16 cellular contexts compared by ENCODE assay signal in genomic region chr15:35442734-35443133, GRCh38.
DNase-seq lines count a peak whose midpoint lies in the region; ATAC-seq and TF ChIP-seq lines count a peak whose summit lies in the region.
"Had no signal": no experiment of that assay in that cellular context is flagged by ENCODE, and none has a peak within 500 bp of the region (broad histone marks: within the 10 kb centered on the region; RNA-seq: fewer than 3 reads in every experiment).

No MANE protein-coding gene starts in this region.

- no peak for DNase-seq in IMR-90
- peak; percentile 39 for DNase-seq in adipocyte (ENCODE audit: low read depth)
- DNase-seq in mesothelial cell of epicardium (ENCODE audit: low spot score in 2 of 2, unreplicated experiment in 2 of 2): no peak
- no peak for DNase-seq in ureter (ENCODE audit: low spot score)
- no peak for DNase-seq in RKO (ENCODE audit: low spot score)
- DNase-seq in NCI-H526 (lab: John Stamatoyannopoulos, UW): no peak
- no peak for DNase-seq in putamen (ENCODE audit: low spot score)
- DNase-seq: Calu3, DMS153, DND-41, Karpas-422, NCI-H2029 treated with DMSO at 0.1 percent for 48 hours, NCI-H2227 treated with DMSO at 0.1 percent for 48 hours, NCI-H69, SHP77 had no signal

- no peak overlapping the region for H3K18ac ChIP-seq in IMR-90 (ENCODE audit: low read depth, low read length)

- H3K27me3 ChIP-seq in IMR-90 (ENCODE audit: control insufficient read depth, insufficient read depth, low read length): no peaks in the 10 kb centered on the region
- no peaks in the 10 kb centered on the region for H3K27me3 ChIP-seq in adipocyte (replicated peaks; ENCODE audit: control insufficient read depth, insufficient read depth, low read length)

- no peak overlapping the region for H3K56ac ChIP-seq in IMR-90 (ENCODE audit: extremely low read depth, insufficient read depth, low read length)

- no peak overlapping the region for H2BK20ac ChIP-seq in IMR-90 (ENCODE audit: low read depth, low read length)

- peaks cover 30% of the 10 kb centered on the region for H3K36me3 Mint-ChIP-seq in mesothelial cell of epicardium

- H3K4me2 ChIP-seq in IMR-90 (ENCODE audit: low read depth, low read length): no peak overlapping the region

- H3K9ac ChIP-seq in IMR-90 (ENCODE audit: low read depth, low read length): no peak overlapping the region
- H3K9ac ChIP-seq in adipocyte (ENCODE audit: low read length): peak overlapping the region; percentile 30

- H3K14ac ChIP-seq in IMR-90 (replicated peaks; ENCODE audit: low read depth, low read length): no peak overlapping the region

- H4K5ac ChIP-seq in IMR-90 (ENCODE audit: low read depth, low read length): no peak overlapping the region

- in situ Hi-C loops in IMR-90 (cut with MboI; ENCODE audit: low sequenced_read_pairs): no loop called here

- intact Hi-C loops in IMR-90 (cut with micrococcal nuclease): no loop called here

- POLR2A ChIA-PET in IMR-90 (lab: Charles Lee; ENCODE audit: unreplicated experiment): no interaction called here

- no peak overlapping the region for H2AFZ ChIP-seq in IMR-90 (replicated peaks; ENCODE audit: low read length, poor library complexity)

- H4K20me1 ChIP-seq in IMR-90 (ENCODE audit: insufficient read depth, low read length): no peaks in the 10 kb centered on the region

- no peak overlapping the region for H3K23ac ChIP-seq in IMR-90 (ENCODE audit: low read depth, low read length)

- H3K4me3 Mint-ChIP-seq in mesothelial cell of epicardium: no peak overlapping the region

- no peak overlapping the region for H4K8ac ChIP-seq in IMR-90 (ENCODE audit: low read depth in 2 of 2, low read length in 2 of 2)

- no peaks in the 10 kb centered on the region for H3K9me3 ChIP-seq in IMR-90 (ENCODE audit: control insufficient read depth, insufficient read depth, low read length)
- H3K9me3 ChIP-seq in adipocyte (ENCODE audit: control insufficient read depth, low read length): no peaks in the 10 kb centered on the region

- H3K9me3 Mint-ChIP-seq in mesothelial cell of epicardium: peaks cover 15% of the 10 kb centered on the region

- BruUV-seq in IMR-90 (replicated peaks; lab: Mats Ljungman, UMichigan): no TSS peak

- H2AK5ac ChIP-seq in IMR-90 (ENCODE audit: low read depth, low read length): no peak overlapping the region

- TF ChIP-seq CTCF in IMR-90 (conservative IDR thresholded peaks at IDR 0.05; ENCODE audit: low read depth, low read length) (no peak), mesothelial cell of epicardium (IDR thresholded peaks at IDR 0.05; ENCODE audit: unreplicated experiment) (no peak)

- no peak overlapping the region for H3K4me3 ChIP-seq in IMR-90 (ENCODE audit: insufficient read depth, low read depth, low read length)
- H3K4me3 ChIP-seq in adipocyte (ENCODE audit: low read length): no peak overlapping the region

- CTCF ChIA-PET in IMR-90 (lab: Yijun Ruan, JAX): interaction anchor here (1.8 to 4.0 kb wide), 3 partner anchors 152 to 367 kb away, joined by 4 to 70 read pairs (median 31); no protein-coding TSS in a partner anchor

- dilution Hi-C loops in IMR-90 (cut with HindIII; ENCODE audit: low sequenced_read_pairs, unreplicated experiment): no loop called here

- H3K36me3 ChIP-seq in IMR-90 (ENCODE audit: control insufficient read depth, insufficient read depth, low read length) (0 out of 2 replicates have a peak, but pooled peaks cover 1% of the 10 kb centered on the region), adipocyte (ENCODE audit: control insufficient read depth, insufficient read depth, low read length, severe bottlenecking) (no peaks in the 10 kb centered on the region)

- H3K27ac ChIP-seq in IMR-90 (ENCODE audit: insufficient read depth, low read length): no peak overlapping the region
- H3K27ac ChIP-seq: RWPE1 had no signal

- no peaks in the 10 kb centered on the region for H3K9me1 ChIP-seq in IMR-90 (ENCODE audit: insufficient read depth, low read length)

- no peak overlapping the region for H2BK120ac ChIP-seq in IMR-90 (ENCODE audit: low read depth, low read length)

- H3K27ac Mint-ChIP-seq in mesothelial cell of epicardium: peak overlapping the region; percentile 66

- H3K4me1 ChIP-seq in IMR-90 (ENCODE audit: control insufficient read depth, insufficient read depth, low read length): peaks cover 8% of the 10 kb centered on the region; the same call in 1 of the 2 replicates
- peaks cover 34% of the 10 kb centered on the region for H3K4me1 ChIP-seq in adipocyte (ENCODE audit: control insufficient read depth, insufficient read depth, low read length)

- H3K79me1 ChIP-seq in IMR-90 (ENCODE audit: low read depth in 1 of 2, low read length in 2 of 2): no peaks in the 10 kb centered on the region

- no peaks in the 10 kb centered on the region for H3K27me3 Mint-ChIP-seq in mesothelial cell of epicardium (ENCODE audit: low read depth)

- no peak overlapping the region for H2BK5ac ChIP-seq in IMR-90 (ENCODE audit: low read depth, low read length, poor library complexity, severe bottlenecking)

- H3K4ac ChIP-seq in IMR-90 (ENCODE audit: low read depth, low read length): no peak overlapping the region; the same call in 1 of the 2 replicates

- H2BK15ac ChIP-seq in IMR-90 (ENCODE audit: low read depth, low read length): no peak overlapping the region

- no peak for ATAC-seq in IMR-90 (ENCODE audit: low read depth)

- no CpG with 5 or more reads among the region's 1 CpG for WGBS in IMR-90 (ENCODE audit: extremely low coverage in 2 of 2, insufficient read length in 1 of 2), 2 experiments

- peaks cover 29% of the 10 kb centered on the region for H3K4me1 Mint-ChIP-seq in mesothelial cell of epicardium

- H4K91ac ChIP-seq in IMR-90 (ENCODE audit: insufficient read depth, low read depth, low read length): no peak overlapping the region

- no peak overlapping the region for H2AK9ac ChIP-seq in IMR-90 (replicated peaks; ENCODE audit: low read depth, low read length, poor library complexity)

- TF ChIP-seq POLR2A in IMR-90 (IDR thresholded peaks at IDR 0.05; ENCODE audit: low read depth, low read length): no peak

- no peak for TF ChIP-seq RAD21 in IMR-90 (IDR thresholded peaks at IDR 0.05; ENCODE audit: low read length)

TF ChIP-seq in IMR-90, 13 proteins besides CTCF, POLR2A, EP300 and RAD21:
- no peak for TF ChIP-seq MXI1 (IDR thresholded peaks at IDR 0.05; ENCODE audit: borderline replicate concordance, low read depth, low read length)
- TF ChIP-seq CEBPB (IDR thresholded peaks at IDR 0.05; ENCODE audit: low read depth, low read length): peak; percentile 75
- no peak for TF ChIP-seq USF2 (IDR thresholded peaks at IDR 0.05; ENCODE audit: low read depth, low read length)
